ENCODE assay signal across 15 cellular contexts in genomic region chr11:64935634-64936081, GRCh38. TPM values are rescaled to one million over a fixed set of nuclear protein-coding genes. Genes with fewer than 3 reads are reported as not detected.
DNase-seq lines count a peak whose midpoint lies in the region; ATAC-seq, FAIRE-seq and TF ChIP-seq lines count a peak whose summit lies in the region.
"Had no signal": no experiment of that assay in that cellular context is flagged by ENCODE, and none has a peak within 500 bp of the region (broad histone marks: within the 10 kb centered on the region; RNA-seq: fewer than 3 reads in every experiment).

Gene GPHA2, minus strand, starts transcription at chr11:64935893. Its CDS starts 433 bp downstream, at chr11:64935460.

- WGBS in HepG2 (ENCODE audit: low lambda C conversion rate): 14% methylated on average over 11 of the region's 11 CpGs
- 81% methylated on average over 9 of the region's 11 CpGs for WGBS in right lobe of liver (ENCODE audit: insufficient coverage, low coverage, low lambda C conversion rate, missing lambda C conversion rate)

- H3K4me2 ChIP-seq in HepG2 (ENCODE audit: low read depth, low read length): peak within 1 kb of the TSS; percentile 97

- ATAC-seq in HepG2: peak; percentile 77
- no peak for ATAC-seq in right lobe of liver
- ATAC-seq in HG02763 (IDR thresholded peaks at IDR 0.05; ENCODE audit: unreplicated experiment): no peak
- no peak for ATAC-seq in GM18909 (IDR thresholded peaks at IDR 0.05; ENCODE audit: poor library complexity, unreplicated experiment)

- H3K9me3 Mint-ChIP-seq in activated naive CD4-positive, alpha-beta T cell treated with anti-CD3 and anti-CD28 coated beads, Interleukin-2, amount 10 ng/mL, durations not matched to agents 7 days and 5 days: no peaks in the 10 kb centered on the region
- H3K9me3 Mint-ChIP-seq: CD4-positive, alpha-beta memory T cell had no signal

- peak within 1 kb of the TSS; percentile 12 for H3K27ac ChIP-seq in HepG2 (ENCODE audit: extremely low read length, insufficient read depth, low read length)
- H3K27ac ChIP-seq in right lobe of liver: no peak within 1 kb of the TSS
- H3K27ac ChIP-seq in SJCRH30: no peak within 1 kb of the TSS

- TF ChIP-seq POLR2A in HepG2 (IDR thresholded peaks at IDR 0.05; ENCODE audit: insufficient read depth in 1 of 2, low read depth in 2 of 2, low read length in 2 of 2) (peak; percentile 66 to 91), right lobe of liver (IDR thresholded peaks at IDR 0.05) (no peak)

- H3K36me3 ChIP-seq in HepG2 (replicated peaks in 1 of 2; ENCODE audit: control insufficient read depth in 1 of 2, insufficient read depth in 2 of 2, low read length in 2 of 2): peaks cover 0 to 1% of the 10 kb centered on the region in 2 experiments; a peak in 1 of 5 replicates
- H3K36me3 ChIP-seq in right lobe of liver: peaks cover 0 to 31% (median 6%) of the 10 kb centered on the region in 4 donors
- no peaks in the 10 kb centered on the region for H3K36me3 ChIP-seq in SJCRH30

- peak within 1 kb of the TSS; percentile 66 for H3K9ac ChIP-seq in HepG2 (ENCODE audit: insufficient read depth, low read depth, low read length)

- peaks cover 0 to 7% of the 10 kb centered on the region in 2 experiments; a peak in 3 of 5 replicates for H3K27me3 ChIP-seq in HepG2 (ENCODE audit: control insufficient read depth in 1 of 2, insufficient read depth in 2 of 2, low read length in 2 of 2)
- H3K27me3 ChIP-seq in right lobe of liver: no peaks in the 10 kb centered on the region
- peaks cover 15% of the 10 kb centered on the region for H3K27me3 ChIP-seq in SJCRH30

- TF ChIP-seq EP300 in HepG2 (IDR thresholded peaks at IDR 0.05; ENCODE audit: low read depth in 2 of 2, low read length in 2 of 2): no peak
- TF ChIP-seq EP300 in HepG2 (CRISPR knock-in tag; IDR thresholded peaks at IDR 0.05; ENCODE audit: borderline replicate concordance): no peak

- H3K27ac Mint-ChIP-seq in activated naive CD4-positive, alpha-beta T cell treated with anti-CD3 and anti-CD28 coated beads, Interleukin-2, amount 10 ng/mL, durations not matched to agents 7 days and 5 days: no peak within 1 kb of the TSS

- H3K79me2 ChIP-seq in HepG2 (ENCODE audit: insufficient read depth, low read length): no peaks in the 10 kb centered on the region

- peak; percentile 58 for FAIRE-seq in HepG2 (lab: Jason Lieb, UNC)
- FAIRE-seq: endometrium, GM18507 had no signal

- TF ChIP-seq CTCF in HepG2 (CRISPR knock-in tag; IDR thresholded peaks at IDR 0.05): peak; percentile 60
- no peak for TF ChIP-seq CTCF in right lobe of liver (IDR thresholded peaks at IDR 0.05)

- no peaks in the 10 kb centered on the region for H3K4me1 Mint-ChIP-seq in activated naive CD4-positive, alpha-beta T cell treated with anti-CD3 and anti-CD28 coated beads, Interleukin-2, amount 10 ng/mL, durations not matched to agents 7 days and 5 days
- H3K4me1 Mint-ChIP-seq: CD4-positive, alpha-beta memory T cell had no signal

- H3K4me1 ChIP-seq in HepG2 (ENCODE audit: insufficient read depth, low read length) (peaks cover 39% of the 10 kb centered on the region), right lobe of liver (no peaks in the 10 kb centered on the region), SJCRH30 (no peaks in the 10 kb centered on the region; the same call in 1 of the 2 replicates)

- CTCF ChIA-PET in HepG2 (lab: Yijun Ruan, JAX; ENCODE audit: low intra/inter-chr PET ratio, low total read pairs): no interaction called here
- CTCF ChIA-PET in activated naive CD4-positive, alpha-beta T cell treated with anti-CD3 and anti-CD28 coated beads, Interleukin-2, amount 10 ng/mL, durations not matched to agents 7 days and 5 days (lab: Charles Lee): no interaction called here

- DNase-seq in HepG2 (ENCODE audit: low spot score) (peak; percentile 68), right lobe of liver (no peak), SJCRH30 (peak; percentile 17 to 47), iPS DF 4.7 (ENCODE audit: extremely low read depth, low spot score) (peak; percentile 49)
- DNase-seq in stimulated activated CD4-positive, alpha-beta T cell treated with anti-CD3 and anti-CD28 coated beads, Interleukin-4, amount 100 ng/mL, for 4 hours: no peak
- no peak for DNase-seq in activated naive CD4-positive, alpha-beta T cell treated with anti-CD3 and anti-CD28 coated beads, Interleukin-2, amount 10 ng/mL, durations not matched to agents 7 days and 5 days
- DNase-seq: activated gamma-delta T cell; CD4-positive, alpha-beta memory T cell; HCEC 1CT had no signal

- H3K4me3 Mint-ChIP-seq in activated naive CD4-positive, alpha-beta T cell treated with anti-CD3 and anti-CD28 coated beads, Interleukin-2, amount 10 ng/mL, durations not matched to agents 7 days and 5 days: no peak within 1 kb of the TSS

- peaks cover 9% of the 10 kb centered on the region for H3K36me3 Mint-ChIP-seq in activated naive CD4-positive, alpha-beta T cell treated with anti-CD3 and anti-CD28 coated beads, Interleukin-2, amount 10 ng/mL, durations not matched to agents 7 days and 5 days

- intact Hi-C loops in HepG2 (cut with micrococcal nuclease; ENCODE audit: unreplicated experiment): loop anchor here (2.0 kb wide), 1 partner anchor 61 kb away; the partner anchor contains the start of gene BATF2
- intact Hi-C loops in right lobe of liver (cut with DNase I): no loop called here

- H3K4me3 ChIP-seq in HepG2 (replicated peaks in 1 of 3; ENCODE audit: insufficient read depth in 1 of 3, low read depth in 2 of 3, low read length in 3 of 3) (peak within 1 kb of the TSS; percentile 52 to 71 (median 52); a peak in 5 of 6 replicates), right lobe of liver (no peak within 1 kb of the TSS), SJCRH30 (no peak within 1 kb of the TSS)

- no TSS peak for BruUV-seq in HepG2 (replicated peaks; lab: Mats Ljungman, UMichigan)

- H3K27me3 Mint-ChIP-seq in activated naive CD4-positive, alpha-beta T cell treated with anti-CD3 and anti-CD28 coated beads, Interleukin-2, amount 10 ng/mL, durations not matched to agents 7 days and 5 days: peaks cover 19% of the 10 kb centered on the region

- in situ Hi-C loops in HepG2 (cut with HindIII; ENCODE audit: extremely low pct_ligation_motif_present, low pct_unique_long_range_greater_than_20kb): no loop called here

- H4K20me1 ChIP-seq in HepG2 (ENCODE audit: insufficient read depth, low read length): no peaks in the 10 kb centered on the region

- POLR2A ChIA-PET in HepG2 (lab: Yijun Ruan, JAX): interaction anchor here (0.7 to 4.7 kb wide), 13 partner anchors 11 to 186 kb away, joined by 3 to 40 read pairs (median 5); partner anchors contain the start of genes ARL2, ATG2A, BATF2 and FAU

- TF ChIP-seq RAD21 in HepG2 (CRISPR knock-in tag; IDR thresholded peaks at IDR 0.05): no peak

- no peak within 1 kb of the TSS for H2AFZ ChIP-seq in HepG2 (ENCODE audit: low read length)

- H3K9me3 ChIP-seq in HepG2 (ENCODE audit: low read length) (no peaks in the 10 kb centered on the region), right lobe of liver (no peaks in the 10 kb centered on the region), SJCRH30 (replicated peaks) (no peaks in the 10 kb centered on the region)

RNA-seq across cellular contexts. Expression of gene GPHA2, which starts in this region (rescaled TPM):
- total RNA-seq in HepG2 (2016; rRNA removed; fragmentation: Illumina TruSeq; extraction: Trizol): 11.6 and 19.1 TPM in 2 replicates
- 5.4 and 8.4 TPM in 2 replicates for total RNA-seq in HepG2 (2016; cell fraction: cytosol; rRNA removed; fragmentation: Illumina TruSeq; extraction: Trizol; ENCODE audit: low read depth)
- total RNA-seq in HepG2 (2016; cell fraction: insoluble cytoplasmic fraction; rRNA removed; fragmentation: Illumina TruSeq; extraction: Trizol): 14.5 and 23.6 TPM in 2 replicates
- 9.9 and 10.1 TPM in 2 replicates for total RNA-seq in HepG2 (2016; cell fraction: membrane; rRNA removed; fragmentation: Illumina TruSeq; extraction: Trizol)
- total RNA-seq in HepG2 (2016; cell fraction: nucleus; rRNA removed; fragmentation: Illumina TruSeq; extraction: Trizol): 16.1 and 16.5 TPM in 2 replicates
- 10.1 and 13.0 TPM in 2 replicates for polyA plus RNA-seq in HepG2 (2011; rRNA removed)
- polyA plus RNA-seq in HepG2 (2011; cell fraction: cytosol; rRNA removed): 9.1 and 24.9 TPM in 2 replicates
- 5.5 and 7.6 TPM in 2 replicates for polyA plus RNA-seq in HepG2 (2011; cell fraction: nucleus; rRNA removed)
- polyA plus RNA-seq in HepG2 (2012): 4.9 and 6.7 TPM in 2 replicates
- 8.6 and 12.5 TPM in 2 replicates for polyA plus RNA-seq in HepG2 (2016; cell fraction: cytosol; fragmentation: Illumina TruSeq; extraction: Trizol; ENCODE audit: low read depth)
- polyA plus RNA-seq in HepG2 (2016; cell fraction: insoluble cytoplasmic fraction; fragmentation: Illumina TruSeq; extraction: Trizol; ENCODE audit: low read depth): 17.0 and 17.6 TPM in 2 replicates
- polyA plus RNA-seq in HepG2 (2016; cell fraction: membrane; fragmentation: Illumina TruSeq; extraction: Trizol; ENCODE audit: low read depth): 11.7 and 13.3 TPM in 2 replicates
- polyA plus RNA-seq in HepG2 (2016; cell fraction: nucleus; fragmentation: Illumina TruSeq; extraction: Trizol; ENCODE audit: insufficient read depth, low read depth): 33.1 and 38.1 TPM in 2 replicates
- polyA minus RNA-seq in HepG2 (2011; rRNA and poly(A)+ RNA removed; ENCODE audit: low replicate concordance): 18.7 TPM in 1 of 2 replicates, not detected in the other
- polyA minus RNA-seq in HepG2 (2011; cell fraction: cytosol; rRNA and poly(A)+ RNA removed): 2.4 TPM in 2 replicates
- polyA minus RNA-seq in HepG2 (2011; cell fraction: nucleus; rRNA and poly(A)+ RNA removed): 1.1 and 1.7 TPM in 2 replicates
- under 1 TPM in 1 of 6 experiments, not detected in 5; 0.46 TPM for total RNA-seq in right lobe of liver
- total RNA-seq in SJCRH30 (2014; rRNA removed; shearing (Covaris generic)): not detected in 2 replicates
- total RNA-seq: HT1080, lower leg skin had no signal
- polyA plus RNA-seq: CD4-positive, alpha-beta memory T cell had no signal

Comparison
In these comparisons a context has a peak if more than half of its experiments do, and no peak if none do; other contexts are left out.
1. DNase-seq: peak in HepG2 (single experiment) and iPS DF 4.7 (single experiment); none in right lobe of liver (0 of 3), stimulated activated CD4-positive, alpha-beta T cell treated with anti-CD3 and anti-CD28 coated beads, Interleukin-4, amount 100 ng/mL, for 4 hours (0 of 2) and activated naive CD4-positive, alpha-beta T cell treated with anti-CD3 and anti-CD28 coated beads, Interleukin-2, amount 10 ng/mL, durations not matched to agents 7 days and 5 days (single experiment).
2. H3K4me3 ChIP-seq: peak in HepG2 (3 of 3); none in right lobe of liver (0 of 3) and SJCRH30 (single experiment).
3. Peak in DNase-seq in SJCRH30; RNA of the gene not detected or under 1 TPM.